In the genomic region with DNA sequence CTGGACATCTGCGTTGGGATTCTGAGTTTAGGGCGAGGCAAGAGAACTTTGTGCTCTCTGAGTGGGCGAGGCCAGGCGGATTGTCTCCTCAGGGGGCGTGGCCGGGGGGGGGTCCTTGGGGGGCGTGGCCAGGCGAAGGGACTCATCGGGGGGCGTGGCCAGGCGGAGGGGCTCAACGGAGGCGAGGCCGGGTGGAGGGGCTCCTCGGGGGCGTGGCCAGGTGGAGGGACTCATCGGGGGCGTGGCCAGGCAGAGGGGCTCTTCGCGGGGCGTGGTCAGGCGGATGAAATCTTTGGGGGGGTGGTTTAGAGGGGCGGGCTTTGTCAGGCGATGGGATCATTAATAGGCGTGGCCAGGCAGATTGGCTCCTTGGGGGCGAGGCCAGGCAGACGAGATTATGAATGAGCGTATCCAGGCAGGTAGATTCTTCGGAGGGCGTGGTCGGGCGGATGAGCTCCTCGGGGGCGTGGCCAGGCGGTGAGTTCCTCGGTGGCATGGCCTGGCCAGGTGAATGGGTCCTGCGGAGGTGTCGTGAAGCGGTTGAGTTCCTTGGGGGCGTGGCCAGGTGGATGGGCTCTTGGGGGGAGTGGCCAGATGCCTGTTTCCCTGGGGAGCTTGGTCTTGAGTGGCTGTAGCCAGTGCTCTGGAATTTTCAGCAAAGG, we compare ENCODE assay signal across 20 cellular contexts. TPM values are rescaled to one million over a fixed set of nuclear protein-coding genes. Genes with fewer than 3 reads are reported as not detected.
DNase-seq lines count a peak whose midpoint lies in the region; ATAC-seq and TF ChIP-seq lines count a peak whose summit lies in the region.
"Had no signal": no experiment of that assay in that cellular context is flagged by ENCODE, and none has a peak within 500 bp of the region (broad histone marks: within the 10 kb centered on the region; RNA-seq: fewer than 3 reads in every experiment).

No MANE protein-coding gene starts in this region.

- POLR2A ChIA-PET in HCT116 (lab: Charles Lee) = interaction anchor here (0.7 to 1.2 kb wide), 4 partner anchors 9 to 46 kb away, joined by 3 to 5 read pairs (median 4); a partner anchor contains a TSS

- RAD21 ChIA-PET in HCT116 (lab: Charles Lee; ENCODE audit: low non-redundant PET in 1 of 2, low total read pairs in 2 of 2, uncharacterized antibody in 2 of 2, unreplicated experiment in 2 of 2) = no interaction called here

- H4K20me1 ChIP-seq in HCT116 (ENCODE audit: insufficient read depth) (no peaks in the 10 kb centered on the region), Karpas-422 (ENCODE audit: insufficient read depth, low read depth, low read length) (no peaks in the 10 kb centered on the region)

- no TSS peak for BruUV-seq in HCT116 (replicated peaks; lab: Mats Ljungman, UMichigan)

- intact Hi-C loops in HCT116 (cut with micrococcal nuclease) (loop anchor here (5.0 kb wide), 1 partner anchor 83 kb away; no protein-coding TSS in a partner anchor), natural killer cell (cut with micrococcal nuclease) (no loop called here)

- no peak for TF ChIP-seq RAD21 in HCT116 (IDR thresholded peaks at IDR 0.05; ENCODE audit: low read depth)

- peak overlapping the region; percentile 40 for H3K27ac ChIP-seq in 22Rv1
- H3K27ac ChIP-seq in HCT116 (ENCODE audit: low read depth, low read length) = no peak overlapping the region
- H3K27ac ChIP-seq in iPS DF 6.9 (ENCODE audit: low read length) = no peak overlapping the region
- H3K27ac ChIP-seq in Karpas-422 (ENCODE audit: low read length) = no peak overlapping the region
- H3K27ac ChIP-seq in suprapubic skin = no peak overlapping the region

- no peaks in the 10 kb centered on the region for H3K9me3 Mint-ChIP-seq in natural killer cell
- H3K9me3 Mint-ChIP-seq: activated T-cell treated with anti-CD3 and anti-CD28 coated beads, Interleukin-2, amount 50 U/mL, for 4 hours; T-helper 1 cell treated with Interleukin-12 subunit alpha and Interleukin-12 subunit beta and Interleukin-4 antibody, amounts not matched to agents 30 μg/mL and 1 μg/mL, for 36 hours had no signal

- H3K27ac Mint-ChIP-seq in natural killer cell = no peak overlapping the region
- H3K27ac Mint-ChIP-seq: T-helper 1 cell treated with Interleukin-12 subunit alpha and Interleukin-12 subunit beta and Interleukin-4 antibody, amounts not matched to agents 30 μg/mL and 1 μg/mL, for 36 hours had no signal

- no peaks in the 10 kb centered on the region for H3K36me3 ChIP-seq in HCT116 (ENCODE audit: control insufficient read depth in 1 of 2, insufficient read depth in 2 of 2, low read length in 2 of 2)
- H3K36me3 ChIP-seq in iPS DF 6.9 (ENCODE audit: control insufficient read depth, insufficient read depth, low read length) = peaks cover 2% of the 10 kb centered on the region; the same call in 1 of the 2 replicates
- H3K36me3 ChIP-seq in Karpas-422 (ENCODE audit: insufficient read depth, low read length) = no peaks in the 10 kb centered on the region
- H3K36me3 ChIP-seq in suprapubic skin = no peaks in the 10 kb centered on the region

- H3K27me3 Mint-ChIP-seq in natural killer cell (ENCODE audit: low read depth in 2 of 2) = peaks cover 20 to 29% of the 10 kb centered on the region in 2 donors

- DNase-seq in HCT116 (ENCODE audit: low read depth, low spot score) (peak; percentile 77), SK-MEL-5 (ENCODE audit: low read depth, low spot score) (peak; percentile 28), iPS DF 6.9 (ENCODE audit: low read depth, low spot score) (no peak), Karpas-422 (no peak), suprapubic skin (ENCODE audit: low spot score in 2 of 2) (no peak), natural killer cell (no peak)
- DNase-seq: activated T-cell treated with anti-CD3 and anti-CD28 coated beads, Interleukin-2, amount 50 U/mL, for 4 hours; Caco-2; central memory CD4-positive, alpha-beta T cell; KBM-7; midbrain; NCI-H1436; stimulated activated CD4-positive, alpha-beta T cell treated with anti-CD3 and anti-CD28 coated beads, Interleukin-2, amount 100 ng/mL, for 48 hours; stimulated activated CD8-positive, alpha-beta memory T cell treated with anti-CD3 and anti-CD28 coated beads, Interleukin-4, amount 100 ng/mL, for 48 hours had no signal

- H3K9me2 ChIP-seq in HCT116 (ENCODE audit: insufficient read depth) (no peaks in the 10 kb centered on the region), Karpas-422 (replicated peaks; ENCODE audit: insufficient read depth, low read length) (no peaks in the 10 kb centered on the region)

- H3K4me1 ChIP-seq in HCT116 (ENCODE audit: control insufficient read depth in 1 of 2, insufficient read depth in 2 of 2, low read length in 2 of 2) = peaks cover 9 to 24% of the 10 kb centered on the region in 2 experiments; a peak in 3 of 4 replicates
- H3K4me1 ChIP-seq in iPS DF 6.9 (ENCODE audit: control insufficient read depth, insufficient read depth, low read length) = peaks cover 2% of the 10 kb centered on the region; the same call in 1 of the 2 replicates
- H3K4me1 ChIP-seq in Karpas-422 (ENCODE audit: low read length) = no peaks in the 10 kb centered on the region
- H3K4me1 ChIP-seq in suprapubic skin = peaks cover 3% of the 10 kb centered on the region
- H3K4me1 ChIP-seq: Caco-2 had no signal

- H3K4me3 Mint-ChIP-seq in natural killer cell = no peak overlapping the region
- H3K4me3 Mint-ChIP-seq: activated T-cell treated with anti-CD3 and anti-CD28 coated beads, Interleukin-2, amount 50 U/mL, for 4 hours; T-helper 1 cell treated with Interleukin-12 subunit alpha and Interleukin-12 subunit beta and Interleukin-4 antibody, amounts not matched to agents 30 μg/mL and 1 μg/mL, for 36 hours had no signal

- H3K36me3 Mint-ChIP-seq in natural killer cell = no peaks in the 10 kb centered on the region

- H3K9ac ChIP-seq in HCT116 (ENCODE audit: low read length) (no peak overlapping the region; the same call in 1 of the 2 replicates), Karpas-422 (ENCODE audit: low read length) (no peak overlapping the region)

- TF ChIP-seq POLR2A in HCT116 (IDR thresholded peaks at IDR 0.05; ENCODE audit: borderline replicate concordance, extremely low read depth, insufficient read depth, insufficient read length) (no peak), suprapubic skin (IDR thresholded peaks at IDR 0.05) (no peak)

- no CpG with 5 or more reads among the region's 40 CpGs for WGBS in iPS DF 6.9 (ENCODE audit: insufficient coverage, insufficient read length)
- WGBS in suprapubic skin = 5% methylated on average over 30 of the region's 40 CpGs

- TF ChIP-seq CTCF in 22Rv1 (IDR thresholded peaks at IDR 0.05) (no peak), HCT116 (IDR thresholded peaks at IDR 0.05 in 2 of 3, conservative IDR thresholded peaks at IDR 0.05 in 1 of 3; ENCODE audit: borderline replicate concordance in 1 of 3, insufficient read depth in 1 of 3, low read depth in 2 of 3, low read length in 2 of 3) (no peak), suprapubic skin (IDR thresholded peaks at IDR 0.05) (no peak), natural killer cell (IDR thresholded peaks at IDR 0.05) (no peak)

- TF ChIP-seq EP300 in suprapubic skin (IDR thresholded peaks at IDR 0.05) = no peak

- H3K4me3 ChIP-seq in HCT116 (replicated peaks in 1 of 2; ENCODE audit: low read depth in 1 of 2, low read length in 2 of 2) = 0 out of 4 replicates have a peak overlapping the region, but pooled peaks of 1 of the 2 experiments have one; percentile 16
- H3K4me3 ChIP-seq in iPS DF 6.9 (ENCODE audit: low read length) = peak overlapping the region; percentile 36; the same call in 1 of the 2 replicates
- H3K4me3 ChIP-seq in Karpas-422 (ENCODE audit: low read length) = no peak overlapping the region
- no peak overlapping the region for H3K4me3 ChIP-seq in suprapubic skin

- H3K27me3 ChIP-seq in HCT116 (ENCODE audit: insufficient read depth, low read length) (no peaks in the 10 kb centered on the region), iPS DF 6.9 (ENCODE audit: control insufficient read depth, insufficient read depth, low read length) (no peaks in the 10 kb centered on the region), Karpas-422 (ENCODE audit: low read length) (no peaks in the 10 kb centered on the region), suprapubic skin (peaks cover 64% of the 10 kb centered on the region)

- peaks cover 0 to 11% of the 10 kb centered on the region in 2 donors for H3K4me1 Mint-ChIP-seq in natural killer cell

- CTCF ChIA-PET in HCT116 (lab: Charles Lee) = interaction anchor here (0.7 to 1.2 kb wide), 4 partner anchors 13 to 131 kb away, joined by 3 to 5 read pairs (median 4); no protein-coding TSS in a partner anchor

- ATAC-seq in HCT116 (peak; percentile 93), HG03460 (IDR thresholded peaks at IDR 0.05; ENCODE audit: unreplicated experiment) (no peak), natural killer cell (no peak)
- ATAC-seq: activated T-cell treated with anti-CD3 and anti-CD28 coated beads, Interleukin-2, amount 50 U/mL, for 4 hours; sciatic nerve had no signal

- peak overlapping the region; percentile 60 for H3K4me2 ChIP-seq in HCT116 (ENCODE audit: low read length)
- no peak overlapping the region for H3K4me2 ChIP-seq in Karpas-422 (ENCODE audit: low read depth, low read length, poor library complexity, severe bottlenecking)

- H2AFZ ChIP-seq in HCT116 (ENCODE audit: low read depth, low read length, poor library complexity, severe bottlenecking) (peak overlapping the region; percentile 16), Karpas-422 (ENCODE audit: low read length) (no peak overlapping the region)

- in situ Hi-C loops in SK-MEL-5 (cut with HindIII; ENCODE audit: low pct_unique_long_range_greater_than_20kb, low sequenced_read_pairs) = no loop called here

- H3K9me3 ChIP-seq in HCT116 (ENCODE audit: control insufficient read depth in 1 of 2, insufficient read depth in 1 of 2, low read depth in 1 of 2, low read length in 2 of 2) = no peaks in the 10 kb centered on the region
- H3K9me3 ChIP-seq in iPS DF 6.9 (ENCODE audit: control insufficient read depth, insufficient read depth, low read length) = no peaks in the 10 kb centered on the region
- no peaks in the 10 kb centered on the region for H3K9me3 ChIP-seq in Karpas-422 (ENCODE audit: low read length)
- H3K9me3 ChIP-seq in suprapubic skin = no peaks in the 10 kb centered on the region
- H3K9me3 ChIP-seq: Caco-2 had no signal

- no peaks in the 10 kb centered on the region for H3K79me2 ChIP-seq in HCT116 (ENCODE audit: insufficient read depth, low read length)
- no peaks in the 10 kb centered on the region for H3K79me2 ChIP-seq in Karpas-422 (ENCODE audit: low read length)

RNA-seq across cellular contexts. Expression of a gene that starts 10.3 kb away (rescaled TPM):
- not detected for total RNA-seq in HCT116 (2021; ENCODE audit: unreplicated experiment)
- 0.07 and 0.10 TPM in 2 replicates for polyA plus RNA-seq in HCT116 (2012)
- total RNA-seq in SK-MEL-5 (2014; rRNA removed; shearing (Covaris generic)) = not detected in 2 replicates
- 0.09 and 0.24 TPM in 2 replicates for polyA plus RNA-seq in SK-MEL-5 (2015; cell fraction: cytosol; rRNA removed)
- 0.47 TPM in 1 of 2 replicates, not detected in the other for polyA plus RNA-seq in SK-MEL-5 (2015; cell fraction: nucleus; rRNA removed)
- not detected in 2 replicates for total RNA-seq in Karpas-422 (2014; rRNA removed; shearing (Covaris generic); ENCODE audit: low replicate concordance)
- total RNA-seq in suprapubic skin = not detected
- not detected for total RNA-seq in natural killer cell
- total RNA-seq: activated T-cell treated with anti-CD3 and anti-CD28 coated beads, Interleukin-2, amount 50 U/mL, for 4 hours; Caco-2; kidney epithelial cell; NCI-H460; sciatic nerve had no signal

RNA-seq across cellular contexts. Expression of a gene that starts 16.8 kb away (rescaled TPM):
- total RNA-seq in HCT116 (2021; ENCODE audit: unreplicated experiment) = 2.8 TPM
- polyA plus RNA-seq in HCT116 (2012) = 1.8 and 2.3 TPM in 2 replicates
- not detected in 2 replicates for total RNA-seq in SK-MEL-5 (2014; rRNA removed; shearing (Covaris generic))
- polyA plus RNA-seq in SK-MEL-5 (2015; cell fraction: cytosol; rRNA removed) = 0.07 and 0.18 TPM in 2 replicates
- not detected in 2 replicates for polyA plus RNA-seq in SK-MEL-5 (2015; cell fraction: nucleus; rRNA removed)
- not detected in 2 replicates for total RNA-seq in Karpas-422 (2014; rRNA removed; shearing (Covaris generic); ENCODE audit: low replicate concordance)
- total RNA-seq in suprapubic skin = not detected
- total RNA-seq in natural killer cell = 1 to 10 TPM in 2 of 3 donors, under 1 TPM in 1; 0.55 to 2.6 (median 1.5) TPM
- total RNA-seq: activated T-cell treated with anti-CD3 and anti-CD28 coated beads, Interleukin-2, amount 50 U/mL, for 4 hours; sciatic nerve had no signal

RNA-seq across cellular contexts. Expression of a gene that starts 31.1 kb away (rescaled TPM):
- 79.6 TPM for total RNA-seq in HCT116 (2021; ENCODE audit: unreplicated experiment)
- 81.0 and 102 TPM in 2 replicates for polyA plus RNA-seq in HCT116 (2012)
- total RNA-seq in SK-MEL-5 (2014; rRNA removed; shearing (Covaris generic)) = 4.0 and 4.5 TPM in 2 replicates
- polyA plus RNA-seq in SK-MEL-5 (2015; cell fraction: cytosol; rRNA removed) = 17.8 and 23.4 TPM in 2 replicates
- polyA plus RNA-seq in SK-MEL-5 (2015; cell fraction: nucleus; rRNA removed) = 2.6 and 14.3 TPM in 2 replicates
- not detected in 2 replicates for total RNA-seq in Karpas-422 (2014; rRNA removed; shearing (Covaris generic); ENCODE audit: low replicate concordance)
- total RNA-seq in suprapubic skin = 10 to 100 TPM; 27.5 to 72.4 (median 67.4) TPM
- total RNA-seq in natural killer cell = 100 to 1,000 TPM; 219 to 658 (median 296) TPM

Comparison
In these comparisons a context has a peak if more than half of its experiments do, and no peak if none do; other contexts are left out.
1. DNase-seq: peak in HCT116 (single experiment) and SK-MEL-5 (single experiment); none in iPS DF 6.9 (single experiment), Karpas-422 (single experiment), suprapubic skin (0 of 2) and natural killer cell (single experiment).